ENCODE assay signal across 16 cellular contexts in the genomic region with DNA sequence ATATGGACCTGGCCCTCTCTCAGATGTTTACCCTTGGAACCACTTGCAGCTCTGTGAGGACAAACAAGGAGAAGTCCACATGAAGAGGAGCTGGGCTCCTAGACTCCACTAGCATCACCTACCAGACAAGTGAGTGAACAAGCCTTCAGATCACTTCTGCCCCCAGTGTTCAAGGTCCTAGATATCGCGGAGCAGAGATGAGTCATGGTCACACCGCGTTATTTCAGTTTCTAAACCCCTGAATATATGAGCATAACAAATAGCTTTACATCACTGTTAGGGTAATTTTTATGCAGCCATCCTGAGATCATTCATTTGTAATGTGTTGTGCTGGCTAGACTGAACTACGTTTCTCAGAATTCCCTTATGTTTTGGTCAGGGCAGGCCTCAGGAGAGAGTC.
A peak's percentile ranks its signal among the peaks of the same experiment; 100 is the strongest.
DNase-seq lines count a peak whose midpoint lies in the region; ATAC-seq and TF ChIP-seq lines count a peak whose summit lies in the region.
"Had no signal": no experiment of that assay in that cellular context is flagged by ENCODE, and none has a peak within 500 bp of the region (broad histone marks: within the 10 kb centered on the region; RNA-seq: fewer than 3 reads in every experiment).

No MANE protein-coding gene starts in this region.

- no peaks in the 10 kb centered on the region for H3K79me2 ChIP-seq in osteoblast (ENCODE audit: insufficient read depth, low read length)

- H4K20me1 ChIP-seq in osteoblast (ENCODE audit: insufficient read depth, low read length) = no peaks in the 10 kb centered on the region

- ATAC-seq in GM18511 (IDR thresholded peaks at IDR 0.05; ENCODE audit: unreplicated experiment) (peak; percentile 68), GM19467 (IDR thresholded peaks at IDR 0.05; ENCODE audit: unreplicated experiment) (peak; percentile 51), HG02938 (IDR thresholded peaks at IDR 0.05; ENCODE audit: unreplicated experiment) (peak; percentile 82)

- H3K36me3 ChIP-seq in WERI-Rb-1 (no peaks in the 10 kb centered on the region; the same call in 1 of the 2 replicates), osteoblast (ENCODE audit: insufficient read depth, low read length) (no peaks in the 10 kb centered on the region)

- H3K4me3 ChIP-seq in WERI-Rb-1 (ENCODE audit: low read depth, low read length) (no peak overlapping the region), osteoblast (ENCODE audit: insufficient read depth, low read length) (no peak overlapping the region)

- no peak overlapping the region for H3K4me2 ChIP-seq in osteoblast (ENCODE audit: insufficient read depth, low read length)

- H3K27ac ChIP-seq in WERI-Rb-1 (no peak overlapping the region), osteoblast (ENCODE audit: low read depth, low read length) (no peak overlapping the region)

- H3K27me3 ChIP-seq in WERI-Rb-1 (ENCODE audit: insufficient read depth, low read depth, severe bottlenecking) (no peaks in the 10 kb centered on the region), osteoblast (ENCODE audit: insufficient read depth, low read length) (peaks cover 6% of the 10 kb centered on the region)

- H2AFZ ChIP-seq in osteoblast (ENCODE audit: low read length) = no peak overlapping the region

- DNase-seq in OCI-M1 (lab: John Stamatoyannopoulos, UW) (peak; percentile 14), WERI-Rb-1 (no peak), osteoblast (ENCODE audit: insufficient read length, low spot score, missing footprints) (no peak), NCI-H2227 treated with DMSO at 0.1 percent for 48 hours (lab: John Stamatoyannopoulos, UW) (no peak)
- no peak for DNase-seq in stimulated activated CD4-positive, alpha-beta T cell treated with anti-CD3 and anti-CD28 coated beads, Interleukin-12 subunit alpha, Interleukin-12 subunit beta, amount 100 ng/mL, for 4 hours
- DNase-seq: activated CD4-positive, alpha-beta memory T cell treated with anti-CD3 and anti-CD28 coated beads, Interleukin-2, amount 10 ng/mL, durations not matched to agents 7 days and 5 days; Calu3; erythroblast; glutamatergic neuron; midbrain; NCI-H345; SIG-M5; T1000 had no signal

- TF ChIP-seq CTCF in WERI-Rb-1 (IDR thresholded peaks at IDR 0.05; ENCODE audit: low read depth, low read length) (no peak), osteoblast (IDR thresholded peaks at IDR 0.05; ENCODE audit: extremely low read depth, low read depth, low read length) (no peak)

- no peaks in the 10 kb centered on the region for H3K4me1 ChIP-seq in osteoblast (ENCODE audit: insufficient read depth, low read length)

- H3K9me3 ChIP-seq in WERI-Rb-1 (ENCODE audit: severe bottlenecking) = no peaks in the 10 kb centered on the region
- H3K9me3 ChIP-seq in osteoblast (ENCODE audit: low read depth, low read length) = no peaks in the 10 kb centered on the region
